14 cellular contexts compared by ENCODE assay signal in the genomic region with DNA sequence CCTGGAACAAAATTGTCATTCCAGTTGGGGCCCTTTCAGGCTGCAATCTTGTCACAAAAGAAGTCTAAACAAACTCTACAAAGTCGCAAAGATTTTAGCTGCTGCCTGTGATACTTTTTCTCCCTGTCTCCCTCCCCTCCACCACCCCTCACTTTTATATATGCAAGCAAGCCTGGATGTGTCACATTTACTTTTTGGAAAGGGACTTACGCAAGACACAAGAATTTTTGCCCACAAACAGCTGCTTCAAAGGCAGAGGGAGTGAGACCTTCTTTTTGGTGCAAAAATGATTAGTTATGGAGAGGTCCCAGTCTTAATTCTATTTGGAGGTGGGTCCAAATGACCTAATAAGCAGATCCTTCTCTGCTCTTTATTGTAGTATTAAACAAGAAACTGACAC. TPM values are rescaled to one million over a fixed set of nuclear protein-coding genes. Genes with fewer than 3 reads are reported as not detected.
DNase-seq lines count a peak whose midpoint lies in the region; ATAC-seq, FAIRE-seq and TF ChIP-seq lines count a peak whose summit lies in the region.
"Had no signal": no experiment of that assay in that cellular context is flagged by ENCODE, and none has a peak within 500 bp of the region (broad histone marks: within the 10 kb centered on the region; RNA-seq: fewer than 3 reads in every experiment).

No MANE protein-coding gene starts in this region.

- intact Hi-C loops in ascending aorta (cut with DNase I): no loop called here

- no peaks in the 10 kb centered on the region for H3K36me3 ChIP-seq in ascending aorta

- WGBS in A549 (ENCODE audit: missing lambda C conversion rate): 76% methylated on average over 2 of the region's 2 CpGs

- CTCF ChIA-PET in A549 (lab: Yijun Ruan, JAX) (no interaction called here), RWPE1 (lab: Yijun Ruan, JAX) (no interaction called here)

- no peak for FAIRE-seq in A549 (lab: Jason Lieb, UNC)

- H3K4me3 ChIP-seq in A549: no peak overlapping the region
- no peak overlapping the region for H3K4me3 ChIP-seq in fibroblast of pulmonary artery (replicated peaks; ENCODE audit: low read depth, low read length)
- no peak overlapping the region for H3K4me3 ChIP-seq in ascending aorta
- H3K4me3 ChIP-seq: dorsolateral prefrontal cortex had no signal

- ATAC-seq in A549 (no peak), SK-N-SH treated with all-trans-retinoic acid at 6 μM for 48 hours (no peak), HG03025 (IDR thresholded peaks at IDR 0.05; ENCODE audit: low FRiP score, unreplicated experiment) (no peak)
- ATAC-seq: activated T-cell treated with anti-CD3 and anti-CD28 coated beads, Interleukin-2, amount 50 U/mL, for 72 hours had no signal

- H3K27me3 ChIP-seq in ascending aorta: no peaks in the 10 kb centered on the region
- H3K27me3 ChIP-seq: dorsolateral prefrontal cortex had no signal

- H3K27ac ChIP-seq in A549 (no peak overlapping the region), RWPE1 (no peak overlapping the region), ascending aorta (no peak overlapping the region)
- H3K27ac ChIP-seq: dorsolateral prefrontal cortex had no signal

- DNase-seq in A549 (ENCODE audit: low read depth in 1 of 2, low spot score in 1 of 2): no peak
- DNase-seq in HS-5 (ENCODE audit: low read depth): peak; percentile 49
- peak; percentile 13 for DNase-seq in RWPE1 (ENCODE audit: low spot score)
- DNase-seq in fibroblast of pulmonary artery (ENCODE audit: low read depth): peak; percentile 63
- DNase-seq in GOT3 (lab: John Stamatoyannopoulos, UW): no peak
- no peak for DNase-seq in ascending aorta (ENCODE audit: low spot score in 2 of 2)
- DNase-seq: activated CD4-positive, alpha-beta T cell treated with anti-CD3 and anti-CD28 coated beads, Interleukin-2, amount 50 U/mL, for 1 hour; activated T-cell treated with anti-CD3 and anti-CD28 coated beads, Interleukin-2, amount 50 U/mL, for 72 hours; dorsolateral prefrontal cortex; immature natural killer cell; NCI-H1417 treated with DMSO at 0.1 percent for 48 hours; T-helper 9 cell had no signal

- no peak overlapping the region for H3K4me2 ChIP-seq in A549

- no peaks in the 10 kb centered on the region for H3K9me3 ChIP-seq in A549
- H3K9me3 ChIP-seq in ascending aorta: no peaks in the 10 kb centered on the region

- no peaks in the 10 kb centered on the region for H3K4me1 ChIP-seq in A549
- H3K4me1 ChIP-seq in ascending aorta: no peaks in the 10 kb centered on the region

- no peak for TF ChIP-seq CTCF in A549 (IDR thresholded peaks at IDR 0.05)
- no peak for TF ChIP-seq CTCF in RWPE1 (conservative IDR thresholded peaks at IDR 0.05; ENCODE audit: low read depth)
- TF ChIP-seq CTCF in fibroblast of pulmonary artery (IDR thresholded peaks at IDR 0.05; ENCODE audit: low read length, missing control alignments): no peak
- TF ChIP-seq CTCF in ascending aorta (IDR thresholded peaks at IDR 0.05): no peak

- no peak for TF ChIP-seq POLR2A in A549 (IDR thresholded peaks at IDR 0.05; ENCODE audit: low read length)

- no peak for TF ChIP-seq RAD21 in A549 (conservative IDR thresholded peaks at IDR 0.05 in 1 of 2, IDR thresholded peaks at IDR 0.05 in 1 of 2)

- POLR2A ChIA-PET in A549 (lab: Yijun Ruan, JAX) (no interaction called here), RWPE1 (lab: Yijun Ruan, JAX; ENCODE audit: low non-redundant PET) (interaction anchor here (0.7 kb wide), 1 partner anchor 61 kb away, joined by 3 read pairs; no protein-coding TSS in a partner anchor)

- no peak for TF ChIP-seq EP300 in A549 (IDR thresholded peaks at IDR 0.05)

TF ChIP-seq in A549, 52 proteins besides CTCF, POLR2A, EP300 and RAD21:
- TF ChIP-seq CEBPB (IDR thresholded peaks at IDR 0.05) (peak; percentile 15 to 49; a peak in 2 of 4 replicates), CBX2 (IDR thresholded peaks at IDR 0.05; ENCODE audit: borderline replicate concordance, low read depth) (no peak)

TF ChIP-seq in SK-N-SH treated with all-trans-retinoic acid at 6 μM for 48 hours, 23 proteins besides CTCF, POLR2A, EP300 and RAD21:
- TF ChIP-seq ISL1 (CRISPR knock-in tag; IDR thresholded peaks at IDR 0.05): no peak

RNA-seq across cellular contexts. Expression of gene RALGPS2, which starts 22.9 kb away (rescaled TPM):
- polyA plus RNA-seq in A549 (2011; rRNA removed): 18.6 and 23.7 TPM in 2 replicates
- polyA plus RNA-seq in A549 (2012; cell fraction: cytosol; rRNA removed): 2.9 and 3.7 TPM in 2 replicates
- polyA plus RNA-seq in A549 (2012; cell fraction: nucleus; rRNA removed): 1.8 and 2.4 TPM in 2 replicates
- 10.2 to 11.8 TPM (median 10.5 TPM) in 3 replicates for polyA plus RNA-seq in A549 (2017; fragmentation: RNase III; extraction: RNeasy Plus Mini Kit Qiagen cat#74134 plus additional on column Dnase treatment)
- polyA minus RNA-seq in A549 (2011; rRNA and poly(A)+ RNA removed): 14.1 and 15.9 TPM in 2 replicates
- total RNA-seq in ascending aorta: 2.2 TPM

Comparison
In these comparisons a context has a peak if more than half of its experiments do, and no peak if none do; other contexts are left out.
1. DNase-seq: peak in HS-5 (single experiment), RWPE1 (single experiment) and fibroblast of pulmonary artery (single experiment); none in A549 (0 of 2), GOT3 (single experiment) and ascending aorta (0 of 2).